Comparison of ENCODE assay signal across 8 cellular contexts in genomic region chr11:22828373-22828772, GRCh38. TPM values are rescaled to one million over a fixed set of nuclear protein-coding genes. Genes with fewer than 3 reads are reported as not detected.
DNase-seq lines count a peak whose midpoint lies in the region; ATAC-seq, FAIRE-seq and TF ChIP-seq lines count a peak whose summit lies in the region.

No MANE protein-coding gene starts in this region.

- H3K27me3 ChIP-seq in BE2C = no peaks in the 10 kb centered on the region
- H3K27me3 ChIP-seq in kidney epithelial cell (ENCODE audit: control insufficient read depth, insufficient read depth, low read length) = no peaks in the 10 kb centered on the region

- peak overlapping the region; percentile 60; the same call in 1 of the 2 replicates for H3K27ac Mint-ChIP-seq in HFFc6
- H3K27ac Mint-ChIP-seq in WTC11 = no peak overlapping the region

- H3K4me1 Mint-ChIP-seq in HFFc6 (ENCODE audit: low read depth) = peaks cover 9% of the 10 kb centered on the region
- H3K4me1 Mint-ChIP-seq in WTC11 = peaks cover 26% of the 10 kb centered on the region

- H3K27me3 Mint-ChIP-seq in HFFc6 (ENCODE audit: insufficient read depth) (no peaks in the 10 kb centered on the region; the same call in 1 of the 2 replicates), WTC11 (ENCODE audit: low read depth) (peaks cover 12% of the 10 kb centered on the region)

- H3K36me3 Mint-ChIP-seq in HFFc6 (ENCODE audit: low read depth) (no peaks in the 10 kb centered on the region), WTC11 (peaks cover 4% of the 10 kb centered on the region; the same call in 1 of the 2 replicates)

- no peak for ATAC-seq in WTC11

- H3K9me3 Mint-ChIP-seq in HFFc6 (no peaks in the 10 kb centered on the region), WTC11 (no peaks in the 10 kb centered on the region)

- in situ Hi-C loops in GM13976 (cut with MboI; ENCODE audit: low sequenced_read_pairs, unreplicated experiment) = loop anchor here (10.0 kb wide), 1 partner anchor 494 kb away; the partner anchor contains the start of gene SLC17A6

- FAIRE-seq in GM19239 (lab: Jason Lieb, UNC) = no peak

- no peaks in the 10 kb centered on the region for H3K9me3 ChIP-seq in BE2C

- DNase-seq in BE2C (no peak), HFFc6 (no peak), WTC11 (ENCODE audit: low spot score) (no peak), kidney epithelial cell (ENCODE audit: low read depth) (no peak), GM13976 (ENCODE audit: low spot score) (no peak), RWPE1 (ENCODE audit: low spot score) (no peak), NCI-H2227 treated with DMSO at 0.1 percent for 48 hours (lab: John Stamatoyannopoulos, UW) (no peak), GM19239 (ENCODE audit: insufficient read length, low spot score) (no peak)

- CTCF ChIA-PET in WTC11 (lab: Charles Lee) (interaction anchor here (1.9 to 2.2 kb wide), 2 partner anchors 13 to 36 kb away, joined by 12 read pairs; no protein-coding TSS in a partner anchor), RWPE1 (lab: Yijun Ruan, JAX) (interaction anchor here (0.9 kb wide), 1 partner anchor 41 kb away, joined by 3 read pairs; no protein-coding TSS in a partner anchor)

- no peak overlapping the region for H3K27ac ChIP-seq in RWPE1

- H3K4me3 Mint-ChIP-seq in HFFc6 = peak overlapping the region; percentile 93
- H3K4me3 Mint-ChIP-seq in WTC11 = peak overlapping the region; percentile 85

- no peaks in the 10 kb centered on the region for H3K4me1 ChIP-seq in BE2C

- POLR2A ChIA-PET in WTC11 (lab: Charles Lee) (interaction anchor here (1.1 to 1.3 kb wide), 3 partner anchors 171 to 300 kb away, joined by 3 to 4 read pairs (median 4); partner anchors contain the start of gene FANCF), RWPE1 (lab: Yijun Ruan, JAX; ENCODE audit: low non-redundant PET) (no interaction called here)

- H3K36me3 ChIP-seq in BE2C (no peaks in the 10 kb centered on the region), kidney epithelial cell (ENCODE audit: control insufficient read depth, insufficient read depth, low read length) (no peaks in the 10 kb centered on the region)

- TF ChIP-seq CTCF in BE2C (IDR thresholded peaks at IDR 0.05; ENCODE audit: low read depth, low read length) = no peak
- TF ChIP-seq CTCF in HFFc6 (IDR thresholded peaks at IDR 0.05) = no peak
- no peak for TF ChIP-seq CTCF in WTC11 (IDR thresholded peaks at IDR 0.05)
- TF ChIP-seq CTCF in kidney epithelial cell (IDR thresholded peaks at IDR 0.05; ENCODE audit: insufficient read depth, low read length, poor library complexity, severe bottlenecking) = no peak
- no peak for TF ChIP-seq CTCF in GM13976 (IDR thresholded peaks at IDR 0.05; ENCODE audit: borderline replicate concordance, control extremely low read depth, extremely low read depth, insufficient read depth, missing control alignments)
- no peak for TF ChIP-seq CTCF in RWPE1 (conservative IDR thresholded peaks at IDR 0.05; ENCODE audit: low read depth)

- peak overlapping the region; percentile 80 for H3K4me3 ChIP-seq in BE2C (ENCODE audit: low read depth, low read length)
- H3K4me3 ChIP-seq in kidney epithelial cell (ENCODE audit: low read depth, low read length) = peak overlapping the region; percentile 6

TF ChIP-seq in WTC11, 78 proteins besides CTCF, POLR2A, EP300 and RAD21 (continues in another document):
- no peak for TF ChIP-seq FOXP4 (CRISPR knock-in tag; IDR thresholded peaks at IDR 0.05)
- TF ChIP-seq E2F4 (CRISPR knock-in tag; IDR thresholded peaks at IDR 0.05; ENCODE audit: borderline replicate concordance, low read depth) = no peak
- no peak for TF ChIP-seq ZNF317 (CRISPR knock-in tag; IDR thresholded peaks at IDR 0.05; ENCODE audit: borderline replicate concordance, low read depth)
- TF ChIP-seq ZNF671 (CRISPR knock-in tag; IDR thresholded peaks at IDR 0.05) = no peak
- no peak for TF ChIP-seq TEAD1 (CRISPR knock-in tag; IDR thresholded peaks at IDR 0.05)
- TF ChIP-seq ZNF138 (CRISPR knock-in tag; conservative IDR thresholded peaks at IDR 0.05) = no peak
- TF ChIP-seq ETV6 (CRISPR knock-in tag; IDR thresholded peaks at IDR 0.05) = no peak
- TF ChIP-seq PRRX2 (CRISPR knock-in tag; IDR thresholded peaks at IDR 0.05) = no peak
- no peak for TF ChIP-seq ATF2 (CRISPR knock-in tag; IDR thresholded peaks at IDR 0.05; ENCODE audit: borderline replicate concordance, low read depth)
- TF ChIP-seq, protein P1, sequence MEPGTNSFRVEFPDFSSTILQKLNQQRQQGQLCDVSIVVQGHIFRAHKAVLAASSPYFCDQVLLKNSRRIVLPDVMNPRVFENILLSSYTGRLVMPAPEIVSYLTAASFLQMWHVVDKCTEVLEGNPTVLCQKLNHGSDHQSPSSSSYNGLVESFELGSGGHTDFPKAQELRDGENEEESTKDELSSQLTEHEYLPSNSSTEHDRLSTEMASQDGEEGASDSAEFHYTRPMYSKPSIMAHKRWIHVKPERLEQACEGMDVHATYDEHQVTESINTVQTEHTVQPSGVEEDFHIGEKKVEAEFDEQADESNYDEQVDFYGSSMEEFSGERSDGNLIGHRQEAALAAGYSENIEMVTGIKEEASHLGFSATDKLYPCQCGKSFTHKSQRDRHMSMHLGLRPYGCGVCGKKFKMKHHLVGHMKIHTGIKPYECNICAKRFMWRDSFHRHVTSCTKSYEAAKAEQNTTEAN (CRISPR knock-in tag; IDR thresholded peaks at IDR 0.05) = no peak
- TF ChIP-seq ZNF263 (CRISPR knock-in tag; IDR thresholded peaks at IDR 0.05; ENCODE audit: low read depth) = no peak
- TF ChIP-seq, protein P2, sequence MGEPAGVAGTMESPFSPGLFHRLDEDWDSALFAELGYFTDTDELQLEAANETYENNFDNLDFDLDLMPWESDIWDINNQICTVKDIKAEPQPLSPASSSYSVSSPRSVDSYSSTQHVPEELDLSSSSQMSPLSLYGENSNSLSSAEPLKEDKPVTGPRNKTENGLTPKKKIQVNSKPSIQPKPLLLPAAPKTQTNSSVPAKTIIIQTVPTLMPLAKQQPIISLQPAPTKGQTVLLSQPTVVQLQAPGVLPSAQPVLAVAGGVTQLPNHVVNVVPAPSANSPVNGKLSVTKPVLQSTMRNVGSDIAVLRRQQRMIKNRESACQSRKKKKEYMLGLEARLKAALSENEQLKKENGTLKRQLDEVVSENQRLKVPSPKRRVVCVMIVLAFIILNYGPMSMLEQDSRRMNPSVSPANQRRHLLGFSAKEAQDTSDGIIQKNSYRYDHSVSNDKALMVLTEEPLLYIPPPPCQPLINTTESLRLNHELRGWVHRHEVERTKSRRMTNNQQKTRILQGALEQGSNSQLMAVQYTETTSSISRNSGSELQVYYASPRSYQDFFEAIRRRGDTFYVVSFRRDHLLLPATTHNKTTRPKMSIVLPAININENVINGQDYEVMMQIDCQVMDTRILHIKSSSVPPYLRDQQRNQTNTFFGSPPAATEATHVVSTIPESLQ (CRISPR knock-in tag; IDR thresholded peaks at IDR 0.05) = no peak
- no peak for TF ChIP-seq CBFB (CRISPR knock-in tag; IDR thresholded peaks at IDR 0.05; ENCODE audit: low read depth)
- TF ChIP-seq TEAD4 (CRISPR knock-in tag; IDR thresholded peaks at IDR 0.05) = no peak

RNA-seq across cellular contexts. Expression of gene SVIP, which starts 1.2 kb away (rescaled TPM):
- 7.0 TPM for polyA plus RNA-seq in BE2C (2012; ENCODE audit: insufficient read depth, insufficient read length, low read depth)
- 10 to 100 TPM in 5 of 6 experiments, 1 to 10 TPM in 1; 9.9 to 25.9 (median 20.9) TPM for total RNA-seq in HFFc6 (2021; fragmentation: NEBNext Ultra II Directional; extraction: Animal tissue kit (Norgen Biotek cat#: 25700))
- total RNA-seq in WTC11 (2021) (8.1 to 10.9 TPM (median 9.1 TPM) in 3 replicates), kidney epithelial cell (9.2 and 14.8 TPM in 2 replicates)

RNA-seq across cellular contexts. Expression of gene CCDC179, which starts 31.9 kb away (rescaled TPM):
- polyA plus RNA-seq in BE2C (2012; ENCODE audit: insufficient read depth, insufficient read length, low read depth) = not detected
- total RNA-seq in HFFc6 (2021; fragmentation: NEBNext Ultra II Directional; extraction: Animal tissue kit (Norgen Biotek cat#: 25700)) = not detected
- total RNA-seq in WTC11 (2021) (not detected in 3 replicates), kidney epithelial cell (not detected in 2 replicates)
